In genomic region chr7:100017300-100017699, GRCh38 we compare ENCODE assay signal across 2 cellular contexts.
TF ChIP-seq lines count a peak whose summit lies in the region.

No MANE protein-coding gene starts in this region.

TF ChIP-seq in GM12878, 131 proteins besides CTCF, POLR2A, EP300 and RAD21:
- TF ChIP-seq TCF3 (IDR thresholded peaks at IDR 0.05; ENCODE audit: borderline replicate concordance, insufficient read depth, low read depth, low read length) (no peak), SRF (IDR thresholded peaks at IDR 0.05; ENCODE audit: low read depth in 2 of 2, low read length in 2 of 2) (no peak), NR2F1 (conservative IDR thresholded peaks at IDR 0.05) (no peak), PBX3 (IDR thresholded peaks at IDR 0.05; ENCODE audit: insufficient replicate concordance, low read depth, low read length) (no peak), RELB (IDR thresholded peaks at IDR 0.05; ENCODE audit: low read depth) (no peak), ZBTB33 (IDR thresholded peaks at IDR 0.05) (no peak), PKNOX1 (IDR thresholded peaks at IDR 0.05) (no peak), JUND (IDR thresholded peaks at IDR 0.05; ENCODE audit: low read depth, low read length) (no peak), CHD2 (IDR thresholded peaks at IDR 0.05; ENCODE audit: borderline replicate concordance, low read depth, low read length) (no peak), TBL1XR1 (IDR thresholded peaks at IDR 0.05; ENCODE audit: low read depth, low read length) (no peak), NR2C2 (IDR thresholded peaks at IDR 0.05; ENCODE audit: borderline replicate concordance, control insufficient read depth, insufficient read length, low read depth) (no peak), CBX5 (IDR thresholded peaks at IDR 0.05; ENCODE audit: low read depth) (no peak), REST (IDR thresholded peaks at IDR 0.05; ENCODE audit: low read depth, low read length) (no peak)

TF ChIP-seq in liver, 16 proteins besides CTCF, POLR2A, EP300 and RAD21:
- TF ChIP-seq TAF1 (conservative IDR thresholded peaks at IDR 0.05) (peak; percentile 26), SP1 (IDR thresholded peaks at IDR 0.05) (peak; percentile 82), FOXA2 (IDR thresholded peaks at IDR 0.05) (peak; percentile 96), JUND (IDR thresholded peaks at IDR 0.05) (peak in 1 of 2 donors; percentile 59), HNF4A (conservative IDR thresholded peaks at IDR 0.05) (peak; percentile 63 to 82), NR2F2 (IDR thresholded peaks at IDR 0.05) (no peak), REST (IDR thresholded peaks at IDR 0.05) (peak; percentile 73), FOXA1 (IDR thresholded peaks at IDR 0.05) (peak; percentile 86), GABPA (IDR thresholded peaks at IDR 0.05 in 1 of 2, conservative IDR thresholded peaks at IDR 0.05 in 1 of 2) (peak in 1 of 2 donors; percentile 32), YY1 (IDR thresholded peaks at IDR 0.05) (peak; percentile 84), MAX (IDR thresholded peaks at IDR 0.05) (peak; percentile 66), ATF3 (IDR thresholded peaks at IDR 0.05) (peak; percentile 11), ZBTB33 (IDR thresholded peaks at IDR 0.05) (peak; percentile 50), EGR1 (IDR thresholded peaks at IDR 0.05; ENCODE audit: low read depth in 2 of 2) (no peak), HNF4G (IDR thresholded peaks at IDR 0.05) (peak; percentile 46), RXRA (IDR thresholded peaks at IDR 0.05) (peak; percentile 23 to 81)
